8 cellular contexts compared by ENCODE assay signal in the genomic region with DNA sequence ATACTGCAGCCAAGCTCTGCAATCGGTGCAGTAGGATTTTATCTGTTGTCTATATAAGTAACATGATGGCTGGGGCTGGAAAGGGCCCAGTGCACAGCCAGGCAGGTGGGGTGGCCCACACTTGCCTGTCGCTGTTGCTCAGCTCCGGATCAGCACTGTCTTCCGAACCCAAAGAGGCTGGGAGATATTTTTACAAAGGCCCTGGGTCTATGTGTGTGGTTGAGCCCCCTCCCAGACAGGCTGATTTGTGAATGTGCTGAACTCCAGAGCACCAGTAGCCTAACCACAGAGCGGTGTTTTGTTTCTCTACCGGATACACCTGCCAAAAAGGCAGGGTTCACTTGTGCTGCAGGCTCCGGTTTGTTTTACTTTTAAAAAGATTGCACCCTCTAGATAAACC. TPM values are rescaled to one million over a fixed set of nuclear protein-coding genes. Genes with fewer than 3 reads are reported as not detected.
DNase-seq lines count a peak whose midpoint lies in the region; ATAC-seq and TF ChIP-seq lines count a peak whose summit lies in the region.

No MANE protein-coding gene starts in this region.

- intact Hi-C loops in aorta (cut with DNase I): loop anchor here in 1 of 2 donors (10.0 kb wide), 1 partner anchor 147 kb away; no protein-coding TSS in a partner anchor

- H3K27ac ChIP-seq in DOHH2 (ENCODE audit: low read depth, low read length) (peak overlapping the region; percentile 97), aorta (ENCODE audit: low read depth in 1 of 2, low read length in 2 of 2) (no peak overlapping the region)

- peak overlapping the region; percentile 77 for H3K4me2 ChIP-seq in DOHH2 (ENCODE audit: low read length)

- H3K4me3 ChIP-seq in DOHH2 (ENCODE audit: low read length): peak overlapping the region; percentile 57
- H3K4me3 ChIP-seq in Jurkat, Clone E6-1 (ENCODE audit: low read length): peak overlapping the region; percentile 21
- H3K4me3 ChIP-seq in aorta (ENCODE audit: low read length in 2 of 2): no peak overlapping the region

- peaks cover 9% of the 10 kb centered on the region; the same call in 1 of the 2 replicates for H3K9me3 ChIP-seq in DOHH2 (ENCODE audit: control insufficient read depth, insufficient read depth, low read length)
- H3K9me3 ChIP-seq in aorta (ENCODE audit: control insufficient read depth, low read length): peaks cover 6% of the 10 kb centered on the region

- peak overlapping the region; percentile 99 for H3K27ac Mint-ChIP-seq in activated naive CD8-positive, alpha-beta T cell

- no peaks in the 10 kb centered on the region for H3K27me3 ChIP-seq in DOHH2 (ENCODE audit: control insufficient read depth, low read length)
- peaks cover 0 to 2% of the 10 kb centered on the region in 2 donors for H3K27me3 ChIP-seq in aorta (ENCODE audit: control insufficient read depth in 1 of 2, insufficient read depth in 2 of 2, low read length in 1 of 2)

- no peaks in the 10 kb centered on the region for H3K9me2 ChIP-seq in DOHH2 (replicated peaks; ENCODE audit: control insufficient read depth, low read length)

- H3K27me3 Mint-ChIP-seq in activated naive CD8-positive, alpha-beta T cell: no peaks in the 10 kb centered on the region

- peaks cover 86% of the 10 kb centered on the region for H3K4me1 Mint-ChIP-seq in activated naive CD8-positive, alpha-beta T cell (ENCODE audit: low read depth)

- no peaks in the 10 kb centered on the region for H4K20me1 ChIP-seq in DOHH2 (ENCODE audit: control insufficient read depth, insufficient read depth, low read depth, low read length)

- peak overlapping the region; percentile 78 for H3K4me3 Mint-ChIP-seq in activated naive CD8-positive, alpha-beta T cell

- WGBS in aorta, 2 donors: 66 to 74% methylated on average over 7 of the region's 7 CpGs

- no peak for TF ChIP-seq CTCF in DOHH2 (IDR thresholded peaks at IDR 0.05; ENCODE audit: low read depth, low read length, poor library complexity, severe bottlenecking)

- DNase-seq in Jurkat, Clone E6-1 (ENCODE audit: low read depth, low spot score): peak; percentile 100
- DNase-seq in GOT3 (lab: John Stamatoyannopoulos, UW) (no peak), aorta (no peak), NCI-H2171 (lab: John Stamatoyannopoulos, UW) (no peak), midbrain (lab: John Stamatoyannopoulos, UW) (no peak)

- H3K79me2 ChIP-seq in DOHH2 (ENCODE audit: control insufficient read depth, low read length): peaks cover 16% of the 10 kb centered on the region

- H3F3A ChIP-seq in DOHH2 (ENCODE audit: control insufficient read depth, insufficient read depth): peaks cover 63% of the 10 kb centered on the region

- H3K36me3 ChIP-seq in DOHH2 (ENCODE audit: control insufficient read depth, low read length) (peaks cover 12% of the 10 kb centered on the region), aorta (ENCODE audit: control insufficient read depth in 1 of 2, insufficient read depth in 2 of 2, low read length in 1 of 2) (no peaks in the 10 kb centered on the region)

- peaks cover 10% of the 10 kb centered on the region for H3K36me3 Mint-ChIP-seq in activated naive CD8-positive, alpha-beta T cell

- peaks cover 4% of the 10 kb centered on the region for H3K9me3 Mint-ChIP-seq in activated naive CD8-positive, alpha-beta T cell (ENCODE audit: low read depth)

- peak; percentile 62 for ATAC-seq in GM21447 (IDR thresholded peaks at IDR 0.05; ENCODE audit: unreplicated experiment)
- no peak for ATAC-seq in aorta (ENCODE audit: low FRiP score)

- H3K4me1 ChIP-seq in DOHH2 (ENCODE audit: control insufficient read depth, low read length): peaks cover 93% of the 10 kb centered on the region
- H3K4me1 ChIP-seq in aorta (ENCODE audit: control insufficient read depth in 1 of 2, insufficient read depth in 2 of 2, low read length in 2 of 2): no peaks in the 10 kb centered on the region

RNA-seq across cellular contexts. Expression of a gene that starts 33.5 kb away (rescaled TPM):
- 13.0 TPM for polyA plus RNA-seq in Jurkat, Clone E6-1 (2012; ENCODE audit: insufficient read depth, insufficient read length)
- not detected for total RNA-seq in aorta
- not detected for polyA plus RNA-seq in aorta

Comparison
In these comparisons a context has a peak if more than half of its experiments do, and no peak if none do; other contexts are left out.
1. H3K4me3 ChIP-seq: peak in DOHH2 (single experiment) and Jurkat, Clone E6-1 (single experiment); none in aorta (0 of 2).